ENCODE assay signal across 24 cellular contexts in genomic region chr6:138600726-138601125, GRCh38.
A peak's percentile ranks its signal among the peaks of the same experiment; 100 is the strongest.
DNase-seq lines count a peak whose midpoint lies in the region; ATAC-seq and TF ChIP-seq lines count a peak whose summit lies in the region.
"Had no signal": no experiment of that assay in that cellular context is flagged by ENCODE, and none has a peak within 500 bp of the region (broad histone marks: within the 10 kb centered on the region; RNA-seq: fewer than 3 reads in every experiment).

No MANE protein-coding gene starts in this region.

- no peaks in the 10 kb centered on the region for H3K36me3 ChIP-seq in brain microvascular endothelial cell (replicated peaks)
- H3K36me3 ChIP-seq: BLaER1, colonic mucosa, HAP-1, heart right ventricle had no signal

- peak overlapping the region; percentile 64 for H3K27ac ChIP-seq in brain microvascular endothelial cell
- H3K27ac ChIP-seq: BLaER1, colonic mucosa, epithelial cell of prostate, heart right ventricle, psoas muscle had no signal

- ATAC-seq in HG03097 (IDR thresholded peaks at IDR 0.05; ENCODE audit: low FRiP score, unreplicated experiment), result no peak
- ATAC-seq: activated CD8-positive, alpha-beta memory T cell treated with anti-CD3 and anti-CD28 coated beads, Interleukin-2, amount 10 ng/mL, durations not matched to agents 7 days and 5 days; heart right ventricle; psoas muscle; stimulated activated effector memory CD8-positive, alpha-beta T cell treated with anti-CD3 and anti-CD28 coated beads, Interleukin-12 subunit alpha, Interleukin-12 subunit beta, amount 100 ng/mL, for 72 hours had no signal

- CTCF ChIA-PET in Calu3 (lab: Charles Lee), result no interaction called here

- H3K4me3 ChIP-seq in AG10803 (ENCODE audit: low read length), result no peak overlapping the region
- H3K4me3 ChIP-seq in brain microvascular endothelial cell (ENCODE audit: low read depth, low read length), result no peak overlapping the region
- H3K4me3 ChIP-seq: BLaER1, colonic mucosa, HAP-1, heart right ventricle, psoas muscle had no signal

- no TSS peak for BruUV-seq in Calu3 (replicated peaks; lab: Mats Ljungman, UMichigan)

- H3K27ac Mint-ChIP-seq in Calu3 (ENCODE audit: unreplicated experiment), result no peak overlapping the region
- H3K27ac Mint-ChIP-seq: activated CD8-positive, alpha-beta memory T cell treated with anti-CD3 and anti-CD28 coated beads, Interleukin-2, amount 10 ng/mL, durations not matched to agents 7 days and 5 days; memory B cell; nephron; stimulated activated effector memory CD8-positive, alpha-beta T cell treated with anti-CD3 and anti-CD28 coated beads, Interleukin-12 subunit alpha, Interleukin-12 subunit beta, amount 100 ng/mL, for 72 hours had no signal

- H3K27me3 ChIP-seq in brain microvascular endothelial cell (replicated peaks), result no peaks in the 10 kb centered on the region
- H3K27me3 ChIP-seq: BLaER1, colonic mucosa, heart right ventricle had no signal

- no peaks in the 10 kb centered on the region for H3K36me3 Mint-ChIP-seq in Calu3 (ENCODE audit: insufficient read depth, unreplicated experiment)
- H3K36me3 Mint-ChIP-seq: activated CD8-positive, alpha-beta memory T cell treated with anti-CD3 and anti-CD28 coated beads, Interleukin-2, amount 10 ng/mL, durations not matched to agents 7 days and 5 days; memory B cell; stimulated activated effector memory CD8-positive, alpha-beta T cell treated with anti-CD3 and anti-CD28 coated beads, Interleukin-12 subunit alpha, Interleukin-12 subunit beta, amount 100 ng/mL, for 72 hours had no signal

- no peak overlapping the region for H3K4me3 Mint-ChIP-seq in Calu3 (ENCODE audit: low read depth, unreplicated experiment)
- H3K4me3 Mint-ChIP-seq: activated CD8-positive, alpha-beta memory T cell treated with anti-CD3 and anti-CD28 coated beads, Interleukin-2, amount 10 ng/mL, durations not matched to agents 7 days and 5 days; memory B cell; nephron; stimulated activated effector memory CD8-positive, alpha-beta T cell treated with anti-CD3 and anti-CD28 coated beads, Interleukin-12 subunit alpha, Interleukin-12 subunit beta, amount 100 ng/mL, for 72 hours had no signal

- no peaks in the 10 kb centered on the region for H3K9me3 Mint-ChIP-seq in Calu3 (ENCODE audit: low read depth, unreplicated experiment)
- H3K9me3 Mint-ChIP-seq: memory B cell; nephron; stimulated activated effector memory CD8-positive, alpha-beta T cell treated with anti-CD3 and anti-CD28 coated beads, Interleukin-12 subunit alpha, Interleukin-12 subunit beta, amount 100 ng/mL, for 72 hours had no signal

- TF ChIP-seq CTCF in AG10803 (conservative IDR thresholded peaks at IDR 0.05; ENCODE audit: low read length), result no peak
- TF ChIP-seq CTCF in brain microvascular endothelial cell (IDR thresholded peaks at IDR 0.05; ENCODE audit: low read depth, low read length, missing control alignments), result no peak
- no peak for TF ChIP-seq CTCF in Calu3 (IDR thresholded peaks at IDR 0.05; ENCODE audit: unreplicated experiment)

- peak; percentile 66 for DNase-seq in AG10803 (ENCODE audit: low read depth)
- DNase-seq in HS-5 (ENCODE audit: low read depth), result peak; percentile 58
- peak; percentile 16 for DNase-seq in brain microvascular endothelial cell
- DNase-seq in iris pigment epithelial cell (ENCODE audit: low read depth), result peak; percentile 82
- DNase-seq in NCI-H1048 (lab: John Stamatoyannopoulos, UW), result no peak
- DNase-seq in Calu3, result no peak
- no peak for DNase-seq in NOMO-1 (lab: John Stamatoyannopoulos, UW; ENCODE audit: unreplicated experiment in 2 of 2)
- DNase-seq: activated CD4-positive, alpha-beta T cell treated with anti-CD3 and anti-CD28 coated beads for 1 hour; activated CD8-positive, alpha-beta memory T cell treated with anti-CD3 and anti-CD28 coated beads, Interleukin-2, amount 10 ng/mL, durations not matched to agents 7 days and 5 days; activated effector memory CD4-positive, alpha-beta T cell treated with Interleukin-2 at 50 U/mL for 16 hours; anterior cingulate cortex; colonic mucosa; heart right ventricle; NCI-H146; NCI-H446 treated with DMSO at 0.1 percent for 48 hours; psoas muscle; T-helper 9 cell had no signal

- intact Hi-C loops in Calu3 (cut with micrococcal nuclease; ENCODE audit: unreplicated experiment), result no loop called here

- no peaks in the 10 kb centered on the region for H3K4me1 Mint-ChIP-seq in Calu3 (ENCODE audit: low read depth, unreplicated experiment)
- H3K4me1 Mint-ChIP-seq: activated CD8-positive, alpha-beta memory T cell treated with anti-CD3 and anti-CD28 coated beads, Interleukin-2, amount 10 ng/mL, durations not matched to agents 7 days and 5 days; memory B cell; nephron; stimulated activated effector memory CD8-positive, alpha-beta T cell treated with anti-CD3 and anti-CD28 coated beads, Interleukin-12 subunit alpha, Interleukin-12 subunit beta, amount 100 ng/mL, for 72 hours had no signal

- no peaks in the 10 kb centered on the region for H3K27me3 Mint-ChIP-seq in Calu3 (ENCODE audit: unreplicated experiment)

- in situ Hi-C loops in brain microvascular endothelial cell (cut with HindIII; ENCODE audit: low pct_ligation_motif_present, low sequenced_read_pairs), result no loop called here

Comparison
In these comparisons a context has a peak if more than half of its experiments do, and no peak if none do; other contexts are left out.
1. DNase-seq: peak in AG10803 (single experiment), HS-5 (single experiment), brain microvascular endothelial cell (single experiment) and iris pigment epithelial cell (single experiment); none in NCI-H1048 (single experiment), Calu3 (single experiment) and NOMO-1 (0 of 2).